ENCODE assay signal across 17 cellular contexts in the genomic region with DNA sequence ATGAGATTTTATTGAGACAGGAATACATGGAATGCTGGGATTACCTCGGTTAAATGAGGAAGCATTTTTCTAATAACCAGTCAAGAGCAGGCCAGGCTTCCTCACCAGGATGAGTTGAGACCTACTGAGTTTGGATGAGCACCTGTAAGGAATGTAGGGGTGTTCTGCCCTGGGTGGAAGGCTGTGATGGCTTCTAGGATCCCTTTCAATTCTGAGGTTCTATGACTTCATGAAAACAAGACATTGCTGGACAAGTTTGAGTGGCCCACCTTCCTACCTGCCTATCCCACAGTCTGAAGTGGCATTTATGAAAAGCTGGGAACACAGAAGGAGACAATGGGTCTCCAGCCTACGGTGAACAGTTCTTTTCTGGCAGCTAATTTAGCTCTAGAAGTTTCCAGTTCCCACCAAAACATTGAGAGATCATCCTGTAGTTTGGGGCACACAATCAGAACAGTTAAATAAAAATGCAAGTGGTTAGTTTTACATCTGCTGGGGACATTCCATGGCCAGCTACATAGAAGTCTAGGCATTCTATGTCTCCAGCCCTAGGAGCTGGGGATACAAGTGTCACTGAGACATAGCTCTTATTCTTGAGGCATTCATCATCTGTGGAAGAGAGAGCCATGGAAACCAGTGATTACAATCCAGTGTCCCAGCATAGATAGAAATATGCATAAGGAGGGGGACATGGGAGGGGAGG. TPM values are rescaled to one million over a fixed set of nuclear protein-coding genes. Genes with fewer than 3 reads are reported as not detected.
DNase-seq lines count a peak whose midpoint lies in the region; ATAC-seq and TF ChIP-seq lines count a peak whose summit lies in the region.
"Had no signal": no experiment of that assay in that cellular context is flagged by ENCODE, and none has a peak within 500 bp of the region (broad histone marks: within the 10 kb centered on the region; RNA-seq: fewer than 3 reads in every experiment).

No MANE protein-coding gene starts in this region.

- no peaks in the 10 kb centered on the region for H3K9me3 Mint-ChIP-seq in HFFc6
- H3K9me3 Mint-ChIP-seq in osteocyte (ENCODE audit: unreplicated experiment): no peaks in the 10 kb centered on the region
- H3K9me3 Mint-ChIP-seq in effector memory CD8-positive, alpha-beta T cell: no peaks in the 10 kb centered on the region
- H3K9me3 Mint-ChIP-seq: CD8-positive, alpha-beta T cell had no signal

- H3K36me3 Mint-ChIP-seq in HFFc6 (ENCODE audit: low read depth): peaks cover 6% of the 10 kb centered on the region; the same call in 1 of the 2 replicates
- no peaks in the 10 kb centered on the region for H3K36me3 Mint-ChIP-seq in osteocyte (ENCODE audit: unreplicated experiment)
- H3K36me3 Mint-ChIP-seq in effector memory CD8-positive, alpha-beta T cell (ENCODE audit: insufficient read depth): no peaks in the 10 kb centered on the region
- H3K36me3 Mint-ChIP-seq: CD14-positive monocyte; CD8-positive, alpha-beta T cell had no signal

- H3K27ac Mint-ChIP-seq in HFFc6 (peak overlapping the region; percentile 68), osteocyte (ENCODE audit: unreplicated experiment) (peak overlapping the region; percentile 83)
- H3K27ac Mint-ChIP-seq in effector memory CD8-positive, alpha-beta T cell: no peak overlapping the region
- H3K27ac Mint-ChIP-seq: CD14-positive monocyte; CD8-positive, alpha-beta T cell had no signal

- H3K27me3 Mint-ChIP-seq in HFFc6 (ENCODE audit: insufficient read depth): no peaks in the 10 kb centered on the region; the same call in 1 of the 2 replicates
- H3K27me3 Mint-ChIP-seq in osteocyte (ENCODE audit: unreplicated experiment): no peaks in the 10 kb centered on the region
- peaks cover 68 to 77% of the 10 kb centered on the region in 2 donors for H3K27me3 Mint-ChIP-seq in effector memory CD8-positive, alpha-beta T cell

- peak; percentile 66 for DNase-seq in AG10803 (ENCODE audit: low read depth)
- peak; percentile 39 for DNase-seq in HFFc6
- DNase-seq in fibroblast of peridontal ligament (ENCODE audit: extremely low read depth): peak; percentile 11
- DNase-seq in osteocyte (ENCODE audit: extremely low spot score, unreplicated experiment): no peak
- DNase-seq in NCI-H1930 (lab: John Stamatoyannopoulos, UW): no peak
- DNase-seq in ureter (ENCODE audit: low spot score): no peak
- DNase-seq in effector memory CD8-positive, alpha-beta T cell: no peak
- DNase-seq: 8988T; BE2C; CD8-positive, alpha-beta T cell; COR-L47; DMS153; DND-41; GF-D8; HCEC 1CT had no signal

- H3K4me3 Mint-ChIP-seq in HFFc6 (no peak overlapping the region), osteocyte (ENCODE audit: unreplicated experiment) (no peak overlapping the region)
- no peak overlapping the region for H3K4me3 Mint-ChIP-seq in effector memory CD8-positive, alpha-beta T cell
- H3K4me3 Mint-ChIP-seq: CD14-positive monocyte; CD8-positive, alpha-beta T cell had no signal

- H3K4me1 Mint-ChIP-seq in HFFc6 (ENCODE audit: low read depth): peaks cover 80% of the 10 kb centered on the region
- H3K4me1 Mint-ChIP-seq in osteocyte (ENCODE audit: unreplicated experiment): peaks cover 48% of the 10 kb centered on the region
- peaks cover 0 to 7% of the 10 kb centered on the region in 2 donors for H3K4me1 Mint-ChIP-seq in effector memory CD8-positive, alpha-beta T cell (ENCODE audit: low read depth in 2 of 2)

- H3K4me3 ChIP-seq in AG10803 (ENCODE audit: low read length): no peak overlapping the region

- no peak for ATAC-seq in HG03175 (IDR thresholded peaks at IDR 0.05; ENCODE audit: unreplicated experiment)
- ATAC-seq in effector memory CD8-positive, alpha-beta T cell (replicated peaks): no peak
- ATAC-seq: CD8-positive, alpha-beta T cell had no signal

- TF ChIP-seq CTCF in AG10803 (conservative IDR thresholded peaks at IDR 0.05; ENCODE audit: low read length): no peak
- TF ChIP-seq CTCF in HFFc6 (IDR thresholded peaks at IDR 0.05): no peak
- TF ChIP-seq CTCF in osteocyte (IDR thresholded peaks at IDR 0.05): no peak

RNA-seq across cellular contexts. Expression of gene TSPAN2, which starts 51.3 kb away (rescaled TPM):
- 1 to 10 TPM; 4.2 to 6.9 (median 5.1) TPM for total RNA-seq in HFFc6 (2021; fragmentation: NEBNext Ultra II Directional; extraction: Animal tissue kit (Norgen Biotek cat#: 25700))
- total RNA-seq in osteocyte: 3.1 and 3.5 TPM in 2 replicates
- 22.0 TPM for total RNA-seq in ureter

Comparison
In these comparisons a context has a peak if more than half of its experiments do, and no peak if none do; other contexts are left out.
1. DNase-seq: peak in AG10803 (single experiment), HFFc6 (single experiment) and fibroblast of peridontal ligament (single experiment); none in osteocyte (single experiment), NCI-H1930 (0 of 2), ureter (single experiment) and effector memory CD8-positive, alpha-beta T cell (0 of 3).
2. H3K27ac Mint-ChIP-seq: peak in HFFc6 (single experiment) and osteocyte (single experiment); none in effector memory CD8-positive, alpha-beta T cell (0 of 2).